13 cellular contexts compared by ENCODE assay signal in the genomic region with DNA sequence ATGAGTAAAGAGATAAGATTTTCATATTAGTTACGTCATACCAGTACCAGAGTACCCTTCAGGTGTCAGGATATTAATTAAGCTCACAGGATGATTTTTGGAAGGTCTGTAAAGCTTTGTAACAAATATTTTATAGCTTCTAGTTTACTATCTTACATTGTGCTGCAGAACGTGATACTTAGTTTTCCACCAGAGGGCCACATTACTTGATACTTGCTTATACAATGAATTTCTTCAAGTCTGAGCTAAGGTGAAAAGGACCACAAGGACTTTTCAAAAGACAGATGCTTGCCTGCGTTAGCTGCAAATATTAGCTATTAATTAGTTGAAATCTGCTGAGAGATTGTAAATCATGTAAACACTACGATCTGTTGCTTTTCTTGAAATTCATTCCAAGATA. TPM values are rescaled to one million over a fixed set of nuclear protein-coding genes. Genes with fewer than 3 reads are reported as not detected.
A peak's percentile ranks its signal among the peaks of the same experiment; 100 is the strongest.
DNase-seq lines count a peak whose midpoint lies in the region; ATAC-seq and TF ChIP-seq lines count a peak whose summit lies in the region.
"Had no signal": no experiment of that assay in that cellular context is flagged by ENCODE, and none has a peak within 500 bp of the region (broad histone marks: within the 10 kb centered on the region; RNA-seq: fewer than 3 reads in every experiment).

No MANE protein-coding gene starts in this region.

- H3K9me3 ChIP-seq in breast epithelium (no peaks in the 10 kb centered on the region), OCI-LY3 (ENCODE audit: insufficient read depth, low read length) (no peaks in the 10 kb centered on the region), transverse colon (no peaks in the 10 kb centered on the region)

- H3K79me2 ChIP-seq in OCI-LY3 (ENCODE audit: low read length), result no peaks in the 10 kb centered on the region

- ATAC-seq in HG02870 (IDR thresholded peaks at IDR 0.05; ENCODE audit: unreplicated experiment) (no peak), HG03457 (IDR thresholded peaks at IDR 0.05; ENCODE audit: unreplicated experiment) (no peak)

- DNase-seq in MCF 10A (ENCODE audit: unreplicated experiment) (peak; percentile 14), breast epithelium (ENCODE audit: low spot score in 2 of 2) (no peak), epithelial cell of proximal tubule (ENCODE audit: low read depth) (no peak), transverse colon (no peak), NCI-H2196 treated with DMSO at 0.1 percent for 48 hours (lab: John Stamatoyannopoulos, UW; ENCODE audit: unreplicated experiment) (no peak)
- DNase-seq: CD8-positive, alpha-beta memory T cell; GOT3; NCI-H2029 treated with DMSO at 0.1 percent for 48 hours; substantia nigra had no signal

- no peaks in the 10 kb centered on the region for H3K36me3 Mint-ChIP-seq in MCF 10A (ENCODE audit: insufficient read depth, unreplicated experiment)
- H3K36me3 Mint-ChIP-seq: CD8-positive, alpha-beta memory T cell had no signal

- no peaks in the 10 kb centered on the region for H3K27me3 ChIP-seq in breast epithelium
- H3K27me3 ChIP-seq in OCI-LY3 (ENCODE audit: low read depth, low read length), result no peaks in the 10 kb centered on the region
- H3K27me3 ChIP-seq in transverse colon, result no peaks in the 10 kb centered on the region

- H4K20me1 ChIP-seq in OCI-LY3 (ENCODE audit: insufficient read depth, low read length), result no peaks in the 10 kb centered on the region

- H3K4me1 ChIP-seq in breast epithelium, result no peaks in the 10 kb centered on the region
- H3K4me1 ChIP-seq in OCI-LY3 (ENCODE audit: low read length), result peaks cover 13% of the 10 kb centered on the region
- peaks cover 0 to 39% (median 15%) of the 10 kb centered on the region in 4 donors for H3K4me1 ChIP-seq in transverse colon

- POLR2A ChIA-PET in MCF 10A (lab: Yijun Ruan, JAX), result no interaction called here

- no peaks in the 10 kb centered on the region for H3K9me3 Mint-ChIP-seq in MCF 10A (ENCODE audit: unreplicated experiment)
- H3K9me3 Mint-ChIP-seq: CD8-positive, alpha-beta memory T cell had no signal

- no peak for TF ChIP-seq EP300 in transverse colon (IDR thresholded peaks at IDR 0.05; ENCODE audit: low read depth)

- intact Hi-C loops in MCF 10A (cut with micrococcal nuclease), result loop anchor here (1.0 kb wide), 1 partner anchor 236 kb away; no protein-coding TSS in a partner anchor
- intact Hi-C loops in breast epithelium (cut with DNase I; ENCODE audit: low total_unique reads), result no loop called here
- intact Hi-C loops in transverse colon (cut with DNase I; ENCODE audit: low total_unique reads), result no loop called here

- no peak overlapping the region for H3K27ac ChIP-seq in breast epithelium
- H3K27ac ChIP-seq in OCI-LY3 (ENCODE audit: low read length), result no peak overlapping the region
- H3K27ac ChIP-seq in transverse colon, result no peak overlapping the region
- H3K27ac ChIP-seq: epithelial cell of prostate had no signal

- TF ChIP-seq POLR2A in breast epithelium (IDR thresholded peaks at IDR 0.05) (no peak), transverse colon (IDR thresholded peaks at IDR 0.05) (no peak)

- in situ Hi-C loops in transverse colon (cut with MboI; ENCODE audit: low pct_ligation_motif_present in 1 of 4, low pct_unique_long_range_greater_than_20kb in 1 of 4, low sequenced_read_pairs in 3 of 4), result no loop called here

- no peaks in the 10 kb centered on the region for H3K4me1 Mint-ChIP-seq in MCF 10A (ENCODE audit: insufficient read depth, unreplicated experiment)
- H3K4me1 Mint-ChIP-seq: CD8-positive, alpha-beta memory T cell had no signal

- no peak overlapping the region for H3K4me2 ChIP-seq in OCI-LY3 (ENCODE audit: low read length)

- peak; percentile 34 for TF ChIP-seq CTCF in MCF 10A (IDR thresholded peaks at IDR 0.05; ENCODE audit: unreplicated experiment)
- TF ChIP-seq CTCF in breast epithelium (IDR thresholded peaks at IDR 0.05), result no peak
- TF ChIP-seq CTCF in OCI-LY3 (IDR thresholded peaks at IDR 0.05; ENCODE audit: low read depth, low read length), result peak; percentile 73
- TF ChIP-seq CTCF in epithelial cell of proximal tubule (conservative IDR thresholded peaks at IDR 0.05; ENCODE audit: low read depth, low read length), result peak; percentile 56
- peak; percentile 18 to 53 (median 27) for TF ChIP-seq CTCF in transverse colon (IDR thresholded peaks at IDR 0.05)

- H2AFZ ChIP-seq in OCI-LY3 (ENCODE audit: low read depth, low read length), result no peak overlapping the region

- H3K9ac ChIP-seq in OCI-LY3 (ENCODE audit: low read length), result no peak overlapping the region

- H3K27me3 Mint-ChIP-seq in MCF 10A (ENCODE audit: insufficient read depth, unreplicated experiment), result peaks cover 80% of the 10 kb centered on the region
- H3K27me3 Mint-ChIP-seq: CD8-positive, alpha-beta memory T cell had no signal

- WGBS in transverse colon (ENCODE audit: low coverage in 1 of 2), 2 donors, result 42 to 63% methylated on average over 4 of the region's 4 CpGs

- H3K4me3 Mint-ChIP-seq in MCF 10A (ENCODE audit: unreplicated experiment), result no peak overlapping the region
- H3K4me3 Mint-ChIP-seq: CD8-positive, alpha-beta memory T cell had no signal

- no peak overlapping the region for H3K4me3 ChIP-seq in breast epithelium
- no peak overlapping the region for H3K4me3 ChIP-seq in OCI-LY3 (ENCODE audit: low read length)
- no peak overlapping the region for H3K4me3 ChIP-seq in epithelial cell of proximal tubule (ENCODE audit: low read depth, low read length)
- H3K4me3 ChIP-seq in transverse colon, result no peak overlapping the region

- CTCF ChIA-PET in MCF 10A (lab: Yijun Ruan, JAX), result interaction anchor here (0.5 to 2.2 kb wide), 15 partner anchors 11 to 1424 kb away, joined by 3 to 8 read pairs (median 4); no protein-coding TSS in a partner anchor

- no TSS peak for BruUV-seq in MCF 10A (replicated peaks; lab: Mats Ljungman, UMichigan)

- H3K36me3 ChIP-seq in breast epithelium, result no peaks in the 10 kb centered on the region
- no peaks in the 10 kb centered on the region for H3K36me3 ChIP-seq in OCI-LY3 (replicated peaks; ENCODE audit: low read depth, low read length)
- H3K36me3 ChIP-seq in transverse colon, result no peaks in the 10 kb centered on the region

- H3K27ac Mint-ChIP-seq in MCF 10A (ENCODE audit: low read depth, unreplicated experiment), result no peak overlapping the region
- H3K27ac Mint-ChIP-seq: CD8-positive, alpha-beta memory T cell had no signal

RNA-seq across cellular contexts. Expression of a gene that starts 12.2 kb away (rescaled TPM):
- total RNA-seq in MCF 10A (2022) (not detected in 2 replicates), breast epithelium (10 to 100 TPM in 2 of 3 donors, 1 to 10 TPM in 1; 5.9 to 21.3 (median 11.1) TPM), epithelial cell of proximal tubule (0.06 and 0.22 TPM in 2 replicates), transverse colon (100 to 1,000 TPM in 1 of 4 donors, 10 to 100 TPM in 3; 20.5 to 102 (median 34.0) TPM)
- total RNA-seq: CD8-positive, alpha-beta memory T cell had no signal

Comparison
In these comparisons a context has a peak if more than half of its experiments do, and no peak if none do; other contexts are left out.
1. CTCF ChIP-seq: peak in MCF 10A (single experiment), OCI-LY3 (single experiment), epithelial cell of proximal tubule (single experiment) and transverse colon (5 of 5); none in breast epithelium (0 of 3).